In the genomic region with DNA sequence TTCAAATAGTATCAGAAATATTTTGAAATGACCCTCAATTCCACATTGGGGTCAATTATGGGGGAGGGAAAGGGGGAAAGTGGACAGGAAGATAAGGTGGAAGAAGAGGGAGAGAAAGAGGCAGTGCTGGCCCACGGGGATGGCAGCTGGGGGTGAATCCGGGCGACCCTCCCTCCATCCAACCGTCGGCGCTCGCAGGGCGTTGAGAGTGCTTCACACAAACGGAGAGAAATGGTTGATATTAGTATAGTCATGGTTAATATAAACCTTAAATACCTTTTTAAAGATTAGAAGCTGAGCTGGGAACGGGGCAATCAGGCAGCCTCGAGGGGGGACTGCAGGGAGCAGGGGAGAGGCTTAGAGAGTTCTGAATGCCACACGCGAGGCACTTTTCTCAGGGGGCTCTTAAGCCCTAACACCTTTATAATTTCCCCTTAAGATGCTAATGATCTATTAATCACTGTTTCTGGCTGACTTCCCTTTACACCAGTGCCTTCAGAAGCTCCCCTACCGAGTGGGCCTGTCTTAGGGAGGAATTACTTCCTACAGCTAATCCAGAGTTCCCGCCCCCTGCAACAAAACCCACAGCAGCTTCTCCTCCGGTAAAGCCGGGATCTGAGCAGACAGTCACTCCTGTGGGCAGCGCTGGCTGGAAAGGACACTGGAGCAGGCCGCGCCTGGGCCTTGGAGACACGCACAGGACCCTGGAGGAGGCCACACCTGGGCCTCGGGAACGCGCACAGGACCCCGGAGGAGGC, we compare ENCODE assay signal across 1 cellular context.
TF ChIP-seq lines count a peak whose summit lies in the region.

No MANE protein-coding gene starts in this region.

TF ChIP-seq in GM23338, 12 proteins besides CTCF, POLR2A, EP300 and RAD21 (continued from another document):
- TF ChIP-seq, protein P1, sequence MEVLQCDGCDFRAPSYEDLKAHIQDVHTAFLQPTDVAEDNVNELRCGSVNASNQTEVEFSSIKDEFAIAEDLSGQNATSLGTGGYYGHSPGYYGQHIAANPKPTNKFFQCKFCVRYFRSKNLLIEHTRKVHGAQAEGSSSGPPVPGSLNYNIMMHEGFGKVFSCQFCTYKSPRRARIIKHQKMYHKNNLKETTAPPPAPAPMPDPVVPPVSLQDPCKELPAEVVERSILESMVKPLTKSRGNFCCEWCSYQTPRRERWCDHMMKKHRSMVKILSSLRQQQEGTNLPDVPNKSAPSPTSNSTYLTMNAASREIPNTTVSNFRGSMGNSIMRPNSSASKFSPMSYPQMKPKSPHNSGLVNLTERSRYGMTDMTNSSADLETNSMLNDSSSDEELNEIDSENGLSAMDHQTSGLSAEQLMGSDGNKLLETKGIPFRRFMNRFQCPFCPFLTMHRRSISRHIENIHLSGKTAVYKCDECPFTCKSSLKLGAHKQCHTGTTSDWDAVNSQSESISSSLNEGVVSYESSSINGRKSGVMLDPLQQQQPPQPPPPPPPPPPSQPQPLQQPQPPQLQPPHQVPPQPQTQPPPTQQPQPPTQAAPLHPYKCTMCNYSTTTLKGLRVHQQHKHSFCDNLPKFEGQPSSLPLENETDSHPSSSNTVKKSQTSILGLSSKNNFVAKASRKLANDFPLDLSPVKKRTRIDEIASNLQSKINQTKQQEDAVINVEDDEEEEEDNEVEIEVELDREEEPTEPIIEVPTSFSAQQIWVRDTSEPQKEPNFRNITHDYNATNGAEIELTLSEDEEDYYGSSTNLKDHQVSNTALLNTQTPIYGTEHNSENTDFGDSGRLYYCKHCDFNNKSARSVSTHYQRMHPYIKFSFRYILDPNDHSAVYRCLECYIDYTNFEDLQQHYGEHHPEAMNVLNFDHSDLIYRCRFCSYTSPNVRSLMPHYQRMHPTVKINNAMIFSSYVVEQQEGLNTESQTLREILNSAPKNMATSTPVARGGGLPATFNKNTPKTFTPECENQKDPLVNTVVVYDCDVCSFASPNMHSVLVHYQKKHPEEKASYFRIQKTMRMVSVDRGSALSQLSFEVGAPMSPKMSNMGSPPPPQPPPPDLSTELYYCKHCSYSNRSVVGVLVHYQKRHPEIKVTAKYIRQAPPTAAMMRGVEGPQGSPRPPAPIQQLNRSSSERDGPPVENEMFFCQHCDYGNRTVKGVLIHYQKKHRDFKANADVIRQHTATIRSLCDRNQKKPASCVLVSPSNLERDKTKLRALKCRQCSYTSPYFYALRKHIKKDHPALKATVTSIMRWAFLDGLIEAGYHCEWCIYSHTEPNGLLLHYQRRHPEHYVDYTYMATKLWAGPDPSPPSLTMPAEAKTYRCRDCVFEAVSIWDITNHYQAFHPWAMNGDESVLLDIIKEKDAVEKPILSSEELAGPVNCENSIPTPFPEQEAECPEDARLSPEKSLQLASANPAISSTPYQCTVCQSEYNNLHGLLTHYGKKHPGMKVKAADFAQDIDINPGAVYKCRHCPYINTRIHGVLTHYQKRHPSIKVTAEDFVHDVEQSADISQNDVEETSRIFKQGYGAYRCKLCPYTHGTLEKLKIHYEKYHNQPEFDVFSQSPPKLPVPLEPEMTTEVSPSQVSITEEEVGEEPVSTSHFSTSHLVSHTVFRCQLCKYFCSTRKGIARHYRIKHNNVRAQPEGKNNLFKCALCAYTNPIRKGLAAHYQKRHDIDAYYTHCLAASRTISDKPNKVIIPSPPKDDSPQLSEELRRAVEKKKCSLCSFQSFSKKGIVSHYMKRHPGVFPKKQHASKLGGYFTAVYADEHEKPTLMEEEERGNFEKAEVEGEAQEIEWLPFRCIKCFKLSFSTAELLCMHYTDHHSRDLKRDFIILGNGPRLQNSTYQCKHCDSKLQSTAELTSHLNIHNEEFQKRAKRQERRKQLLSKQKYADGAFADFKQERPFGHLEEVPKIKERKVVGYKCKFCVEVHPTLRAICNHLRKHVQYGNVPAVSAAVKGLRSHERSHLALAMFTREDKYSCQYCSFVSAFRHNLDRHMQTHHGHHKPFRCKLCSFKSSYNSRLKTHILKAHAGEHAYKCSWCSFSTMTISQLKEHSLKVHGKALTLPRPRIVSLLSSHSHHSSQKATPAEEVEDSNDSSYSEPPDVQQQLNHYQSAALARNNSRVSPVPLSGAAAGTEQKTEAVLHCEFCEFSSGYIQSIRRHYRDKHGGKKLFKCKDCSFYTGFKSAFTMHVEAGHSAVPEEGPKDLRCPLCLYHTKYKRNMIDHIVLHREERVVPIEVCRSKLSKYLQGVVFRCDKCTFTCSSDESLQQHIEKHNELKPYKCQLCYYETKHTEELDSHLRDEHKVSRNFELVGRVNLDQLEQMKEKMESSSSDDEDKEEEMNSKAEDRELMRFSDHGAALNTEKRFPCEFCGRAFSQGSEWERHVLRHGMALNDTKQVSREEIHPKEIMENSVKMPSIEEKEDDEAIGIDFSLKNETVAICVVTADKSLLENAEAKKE (CRISPR knock-in tag; IDR thresholded peaks at IDR 0.05): no peak
- no peak for TF ChIP-seq ZNF331 (CRISPR knock-in tag; IDR thresholded peaks at IDR 0.05; ENCODE audit: low read depth)
